1 cellular context compared by ENCODE assay signal in genomic region chr1:156119503-156120209, GRCh38.
TF ChIP-seq lines count a peak whose summit lies in the region.

No MANE protein-coding gene starts in this region.

TF ChIP-seq in K562, 482 proteins besides CTCF, POLR2A, EP300 and RAD21 (continued from another document):
- TF ChIP-seq ARNT (IDR thresholded peaks at IDR 0.05), result no peak
- 0 out of 2 replicates have a peak, but pooled peaks have one; percentile 53 for TF ChIP-seq E2F5 (CRISPR knock-in tag; IDR thresholded peaks at IDR 0.05)
- peak; percentile 51 for TF ChIP-seq NUFIP1 (IDR thresholded peaks at IDR 0.05; ENCODE audit: partially characterized antibody)
- TF ChIP-seq CAMTA2 (CRISPR knock-in tag; conservative IDR thresholded peaks at IDR 0.05), result no peak
- TF ChIP-seq TSHZ1 (CRISPR knock-in tag; IDR thresholded peaks at IDR 0.05), result no peak
- peak; percentile 66; the same call in 1 of the 2 replicates for TF ChIP-seq ZBTB7A (IDR thresholded peaks at IDR 0.05; ENCODE audit: borderline replicate concordance, control insufficient read depth, low read depth, low read length)
- no peak for TF ChIP-seq ZKSCAN1 (IDR thresholded peaks at IDR 0.05; ENCODE audit: low read depth, low read length)
- no peak for TF ChIP-seq DEAF1 (CRISPR knock-in tag; IDR thresholded peaks at IDR 0.05)
- peak in 1 of 2 experiments; percentile 27; a peak in 1 of 4 replicates for TF ChIP-seq SRF (CRISPR knock-in tag; IDR thresholded peaks at IDR 0.05)
- TF ChIP-seq ZFPM2 (CRISPR knock-in tag; IDR thresholded peaks at IDR 0.05), result no peak
- no peak for TF ChIP-seq PRDM10 (IDR thresholded peaks at IDR 0.05; ENCODE audit: partially characterized antibody)
- TF ChIP-seq RBM22 (IDR thresholded peaks at IDR 0.05; ENCODE audit: low read depth, low read length, poor library complexity, severe bottlenecking), result no peak
- no peak for TF ChIP-seq ZNF146 (CRISPR knock-in tag; IDR thresholded peaks at IDR 0.05; ENCODE audit: unreplicated experiment)
- TF ChIP-seq HMBOX1 (IDR thresholded peaks at IDR 0.05), result no peak
- TF ChIP-seq BCL6 (CRISPR knock-in tag; IDR thresholded peaks at IDR 0.05), result no peak
- no peak for TF ChIP-seq ZNF449 (CRISPR knock-in tag; IDR thresholded peaks at IDR 0.05)
- TF ChIP-seq PKNOX1 (IDR thresholded peaks at IDR 0.05), result no peak
- no peak for TF ChIP-seq SMARCB1 (IDR thresholded peaks at IDR 0.05; ENCODE audit: insufficient read length, low read depth)
